ENCODE assay signal across 25 cellular contexts in genomic region chr10:49650724-49651034, GRCh38. TPM values are rescaled to one million over a fixed set of nuclear protein-coding genes. Genes with fewer than 3 reads are reported as not detected.
"Had no signal": no experiment of that assay in that cellular context is flagged by ENCODE, and none has a peak within 500 bp of the region (broad histone marks: within the 10 kb centered on the region; RNA-seq: fewer than 3 reads in every experiment).

No MANE protein-coding gene starts in this region.

- DNase-seq: activated CD4-positive, alpha-beta T cell treated with anti-CD3 and anti-CD28 coated beads for 36 hours; activated CD4-positive, alpha-beta T cell treated with anti-CD3 and anti-CD28 coated beads, Interleukin-2, amount 50 U/mL, for 4 hours; activated naive CD4-positive, alpha-beta T cell treated with Interleukin-2 at 50 U/mL for 16 hours; activated T-cell treated with anti-CD3 and anti-CD28 coated beads, Interleukin-2, amount 50 U/mL, for 24 hours; amygdala; cerebellar nuclear complex; effector CD4-positive, alpha-beta T cell; erythroblast; foreskin keratinocyte; left ventricle myocardium inferior; psoas muscle; stimulated activated CD4-positive, alpha-beta T cell treated with anti-CD3 and anti-CD28 coated beads, Interleukin-4, amount 100 ng/mL, for 4 hours; stimulated activated naive CD8-positive, alpha-beta T cell treated with anti-CD3 and anti-CD28 coated beads, Interleukin-15, amount 100 ng/mL, for 72 hours; T1000; tibial artery had no signal

- H3K27ac ChIP-seq: foreskin keratinocyte, left ventricle myocardium inferior, pancreas, psoas muscle, right atrium auricular region, tibial artery had no signal

- H3K4me1 Mint-ChIP-seq: activated T-helper 17 cell treated with anti-CD3 and anti-CD28 coated beads, Interleukin-2, amount 50 U/mL, for 72 hours had no signal

- H3K4me3 ChIP-seq: left ventricle myocardium inferior, pancreas, psoas muscle, right atrium auricular region, tibial artery had no signal

- H3K36me3 Mint-ChIP-seq: naive thymus-derived CD8-positive, alpha-beta T cell; WTC11 had no signal

- H3K27me3 ChIP-seq: pancreas, right atrium auricular region had no signal

- H3K36me3 ChIP-seq: left ventricle myocardium inferior, pancreas, right atrium auricular region, tibial artery had no signal

- ATAC-seq: activated CD4-positive, alpha-beta T cell treated with anti-CD3 and anti-CD28 coated beads for 36 hours; foreskin keratinocyte; naive thymus-derived CD8-positive, alpha-beta T cell; pancreas; psoas muscle; WTC11 had no signal

- H3K4me1 ChIP-seq: foreskin keratinocyte, left ventricle myocardium inferior, pancreas, psoas muscle, right atrium auricular region, tibial artery had no signal

- H3K9me3 Mint-ChIP-seq: activated T-cell treated with anti-CD3 and anti-CD28 coated beads, Interleukin-2, amount 50 U/mL, for 24 hours; activated T-helper 17 cell treated with anti-CD3 and anti-CD28 coated beads, Interleukin-2, amount 50 U/mL, for 72 hours; naive thymus-derived CD8-positive, alpha-beta T cell; stimulated activated naive CD8-positive, alpha-beta T cell treated with anti-CD3 and anti-CD28 coated beads, Interleukin-15, amount 100 ng/mL, for 72 hours; T-helper 1 cell treated with Interleukin-12 subunit alpha and Interleukin-12 subunit beta and Interleukin-4 antibody, amounts not matched to agents 30 μg/mL and 1 μg/mL, for 36 hours; WTC11 had no signal

- H3K27ac Mint-ChIP-seq: activated CD4-positive, alpha-beta T cell treated with anti-CD3 and anti-CD28 coated beads for 36 hours; activated T-cell treated with anti-CD3 and anti-CD28 coated beads, Interleukin-2, amount 50 U/mL, for 24 hours; activated T-helper 17 cell treated with anti-CD3 and anti-CD28 coated beads, Interleukin-2, amount 50 U/mL, for 72 hours; T-helper 1 cell treated with Interleukin-12 subunit alpha and Interleukin-12 subunit beta and Interleukin-4 antibody, amounts not matched to agents 30 μg/mL and 1 μg/mL, for 36 hours; WTC11 had no signal

- H3K9me3 ChIP-seq: left ventricle myocardium inferior, pancreas, psoas muscle, right atrium auricular region, tibial artery had no signal

- H3K4me3 Mint-ChIP-seq: activated CD4-positive, alpha-beta T cell treated with anti-CD3 and anti-CD28 coated beads for 36 hours; activated T-cell treated with anti-CD3 and anti-CD28 coated beads, Interleukin-2, amount 50 U/mL, for 24 hours; activated T-helper 17 cell treated with anti-CD3 and anti-CD28 coated beads, Interleukin-2, amount 50 U/mL, for 72 hours; stimulated activated naive CD8-positive, alpha-beta T cell treated with anti-CD3 and anti-CD28 coated beads, Interleukin-15, amount 100 ng/mL, for 72 hours; T-helper 1 cell treated with Interleukin-12 subunit alpha and Interleukin-12 subunit beta and Interleukin-4 antibody, amounts not matched to agents 30 μg/mL and 1 μg/mL, for 36 hours; WTC11 had no signal

RNA-seq across cellular contexts. Expression of gene C10orf53, which starts 28.8 kb away (rescaled TPM):
- total RNA-seq: activated CD4-positive, alpha-beta T cell treated with anti-CD3 and anti-CD28 coated beads for 36 hours; activated T-helper 17 cell treated with anti-CD3 and anti-CD28 coated beads, Interleukin-2, amount 50 U/mL, for 72 hours; bronchial epithelial cell; foreskin keratinocyte; kidney epithelial cell; left ventricle myocardium inferior; lung microvascular endothelial cell; naive thymus-derived CD8-positive, alpha-beta T cell; pancreas; psoas muscle; right atrium auricular region; urinary bladder; WTC11 had no signal
- polyA plus RNA-seq: foreskin keratinocyte; naive thymus-derived CD8-positive, alpha-beta T cell; pancreas; psoas muscle; urinary bladder had no signal

RNA-seq across cellular contexts. Expression of gene CHAT, which starts 36.8 kb away (rescaled TPM):
- total RNA-seq: activated CD4-positive, alpha-beta T cell treated with anti-CD3 and anti-CD28 coated beads for 36 hours; activated T-helper 17 cell treated with anti-CD3 and anti-CD28 coated beads, Interleukin-2, amount 50 U/mL, for 72 hours; bronchial epithelial cell; foreskin keratinocyte; kidney epithelial cell; left ventricle myocardium inferior; lung microvascular endothelial cell; naive thymus-derived CD8-positive, alpha-beta T cell; psoas muscle; right atrium auricular region; urinary bladder; WTC11 had no signal
- polyA plus RNA-seq: foreskin keratinocyte; naive thymus-derived CD8-positive, alpha-beta T cell; pancreas; psoas muscle had no signal

RNA-seq across cellular contexts. Expression of gene SLC18A3, which starts 40.6 kb away (rescaled TPM):
- total RNA-seq: activated CD4-positive, alpha-beta T cell treated with anti-CD3 and anti-CD28 coated beads for 36 hours; activated T-helper 17 cell treated with anti-CD3 and anti-CD28 coated beads, Interleukin-2, amount 50 U/mL, for 72 hours; bronchial epithelial cell; foreskin keratinocyte; kidney epithelial cell; left ventricle myocardium inferior; lung microvascular endothelial cell; naive thymus-derived CD8-positive, alpha-beta T cell; psoas muscle; right atrium auricular region had no signal
- polyA plus RNA-seq: foreskin keratinocyte; naive thymus-derived CD8-positive, alpha-beta T cell; psoas muscle had no signal
